15 cellular contexts compared by ENCODE assay signal in the genomic region with DNA sequence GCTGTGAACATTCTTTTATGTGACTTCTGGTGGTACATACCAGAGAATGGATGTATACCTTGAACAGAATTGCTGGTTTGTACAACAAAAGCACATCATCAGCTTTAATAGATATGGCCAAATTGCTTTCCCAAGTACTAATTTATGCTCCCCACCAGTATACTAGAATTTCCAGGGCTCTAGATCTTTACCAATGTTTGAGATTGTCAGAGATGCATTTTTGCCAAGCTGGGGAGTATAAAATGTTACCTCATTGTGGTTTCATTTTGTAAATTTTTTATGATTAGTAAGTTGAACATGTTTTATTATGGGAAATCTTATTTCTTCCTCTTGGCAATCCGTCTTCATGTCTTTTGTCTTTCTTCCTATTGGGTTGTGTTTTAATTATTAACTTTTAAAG.
"Had no signal": no experiment of that assay in that cellular context is flagged by ENCODE, and none has a peak within 500 bp of the region (broad histone marks: within the 10 kb centered on the region; RNA-seq: fewer than 3 reads in every experiment).

No MANE protein-coding gene starts in this region.

- H3K9me3 ChIP-seq: ascending aorta, lower lobe of right lung, neutrophil, vagina had no signal

- H3K4me3 ChIP-seq: ascending aorta, lower lobe of right lung, smooth muscle cell, vagina had no signal

- H3K27me3 ChIP-seq: ascending aorta, neutrophil, vagina had no signal

- ATAC-seq: activated CD8-positive, alpha-beta T cell treated with anti-CD3 and anti-CD28 coated beads, Interleukin-2, amount 10 ng/mL, durations not matched to agents 7 days and 5 days; effector memory CD8-positive, alpha-beta T cell; left cardiac atrium; lower lobe of right lung; naive thymus-derived CD4-positive, alpha-beta T cell; right cardiac atrium had no signal

- H3K27ac ChIP-seq: ascending aorta, lower lobe of right lung, neutrophil, vagina had no signal

- DNase-seq: activated CD4-positive, alpha-beta T cell treated with anti-CD3 and anti-CD28 coated beads for 48 hours; activated CD8-positive, alpha-beta memory T cell treated with anti-CD3 and anti-CD28 coated beads, Interleukin-2, amount 50 U/mL, for 48 hours; activated CD8-positive, alpha-beta T cell treated with anti-CD3 and anti-CD28 coated beads, Interleukin-2, amount 10 ng/mL, durations not matched to agents 7 days and 5 days; activated naive CD4-positive, alpha-beta T cell; central memory CD4-positive, alpha-beta T cell; effector memory CD8-positive, alpha-beta T cell; hypothalamus; left cardiac atrium; lower lobe of right lung; naive thymus-derived CD4-positive, alpha-beta T cell; right cardiac atrium had no signal

- H3K4me2 ChIP-seq: smooth muscle cell had no signal

- H3K4me1 ChIP-seq: ascending aorta, lower lobe of right lung, vagina had no signal

- H3K36me3 ChIP-seq: ascending aorta, lower lobe of right lung, neutrophil, vagina had no signal
